In genomic region chr12:67797769-67798168, GRCh38 we compare ENCODE assay signal across 14 cellular contexts.
"Had no signal": no experiment of that assay in that cellular context is flagged by ENCODE, and none has a peak within 500 bp of the region (broad histone marks: within the 10 kb centered on the region; RNA-seq: fewer than 3 reads in every experiment).

No MANE protein-coding gene starts in this region.

- H3K27ac Mint-ChIP-seq: nephron progenitor cell; stimulated activated naive B cell treated with anti-CD40 and anti-IgM and Interleukin-4, amounts not matched to agents 10 μg/mL and 1 μg/mL and 100 μg/mL, for 72 hours; T-helper 17 cell had no signal

- H3K27me3 ChIP-seq: colonic mucosa, right lobe of liver, thyroid gland had no signal

- DNase-seq: activated CD4-positive, alpha-beta T cell treated with anti-CD3 and anti-CD28 coated beads, Interleukin-2, amount 50 U/mL, for 4 hours; activated gamma-delta T cell treated with Interleukin-2 at 50 U/mL for 16 hours; colonic mucosa; erythroblast; lower lobe of right lung; nephron progenitor cell; right lobe of liver; spleen; stimulated activated naive B cell treated with anti-CD40 and anti-IgM and Interleukin-4, amounts not matched to agents 10 μg/mL and 1 μg/mL and 100 μg/mL, for 72 hours; T-helper 17 cell; thyroid gland; WERI-Rb-1 had no signal

- H3K27me3 Mint-ChIP-seq: T-helper 17 cell had no signal

- H3K4me3 Mint-ChIP-seq: central memory CD8-positive, alpha-beta T cell; nephron progenitor cell; stimulated activated naive B cell treated with anti-CD40 and anti-IgM and Interleukin-4, amounts not matched to agents 10 μg/mL and 1 μg/mL and 100 μg/mL, for 72 hours; T-helper 17 cell had no signal

- ATAC-seq: activated naive CD4-positive, alpha-beta T cell treated with anti-CD3 and anti-CD28 coated beads, Interleukin-2, amount 50 U/mL, for 72 hours; lower lobe of right lung; right lobe of liver; stimulated activated naive B cell treated with anti-CD40 and anti-IgM and Interleukin-4, amounts not matched to agents 10 μg/mL and 1 μg/mL and 100 μg/mL, for 72 hours; T-helper 17 cell had no signal

- H3K27ac ChIP-seq: colonic mucosa, lower lobe of right lung, right lobe of liver, spleen, thyroid gland, WERI-Rb-1 had no signal

- H3K36me3 ChIP-seq: colonic mucosa, lower lobe of right lung, right lobe of liver, spleen, thyroid gland, WERI-Rb-1 had no signal

- H3K36me3 Mint-ChIP-seq: stimulated activated naive B cell treated with anti-CD40 and anti-IgM and Interleukin-4, amounts not matched to agents 10 μg/mL and 1 μg/mL and 100 μg/mL, for 72 hours had no signal

- H3K9me3 ChIP-seq: colonic mucosa, lower lobe of right lung, right lobe of liver, spleen, thyroid gland had no signal

- H3K4me3 ChIP-seq: colonic mucosa, lower lobe of right lung, right lobe of liver, spleen, thyroid gland had no signal

- H3K4me1 ChIP-seq: colonic mucosa, lower lobe of right lung, right lobe of liver had no signal

- H3K9me3 Mint-ChIP-seq: central memory CD8-positive, alpha-beta T cell; stimulated activated naive B cell treated with anti-CD40 and anti-IgM and Interleukin-4, amounts not matched to agents 10 μg/mL and 1 μg/mL and 100 μg/mL, for 72 hours had no signal
